1 cellular context compared by ENCODE assay signal in the genomic region with DNA sequence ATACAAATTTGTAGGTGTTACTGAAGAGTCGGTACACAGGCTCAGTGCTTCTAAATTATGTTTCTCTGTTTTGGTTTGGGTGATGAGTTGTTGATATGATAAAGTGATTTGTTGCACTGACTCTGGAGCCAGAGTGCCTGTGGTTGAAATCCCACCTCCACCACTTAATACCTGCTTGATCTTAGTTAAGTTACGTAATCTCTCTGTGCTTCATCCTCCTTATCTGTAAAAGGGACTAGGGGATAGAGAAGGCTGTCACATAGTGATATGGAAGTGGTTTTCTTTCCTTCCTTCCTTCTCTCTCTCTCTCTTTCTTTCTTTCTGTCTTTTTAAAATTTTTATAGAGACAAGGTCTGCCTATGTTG.
TF ChIP-seq lines count a peak whose summit lies in the region.

No MANE protein-coding gene starts in this region.

TF ChIP-seq in HEK293, 187 proteins besides CTCF, POLR2A, EP300 and RAD21 (continued from another document):
- TF ChIP-seq, protein P1, sequence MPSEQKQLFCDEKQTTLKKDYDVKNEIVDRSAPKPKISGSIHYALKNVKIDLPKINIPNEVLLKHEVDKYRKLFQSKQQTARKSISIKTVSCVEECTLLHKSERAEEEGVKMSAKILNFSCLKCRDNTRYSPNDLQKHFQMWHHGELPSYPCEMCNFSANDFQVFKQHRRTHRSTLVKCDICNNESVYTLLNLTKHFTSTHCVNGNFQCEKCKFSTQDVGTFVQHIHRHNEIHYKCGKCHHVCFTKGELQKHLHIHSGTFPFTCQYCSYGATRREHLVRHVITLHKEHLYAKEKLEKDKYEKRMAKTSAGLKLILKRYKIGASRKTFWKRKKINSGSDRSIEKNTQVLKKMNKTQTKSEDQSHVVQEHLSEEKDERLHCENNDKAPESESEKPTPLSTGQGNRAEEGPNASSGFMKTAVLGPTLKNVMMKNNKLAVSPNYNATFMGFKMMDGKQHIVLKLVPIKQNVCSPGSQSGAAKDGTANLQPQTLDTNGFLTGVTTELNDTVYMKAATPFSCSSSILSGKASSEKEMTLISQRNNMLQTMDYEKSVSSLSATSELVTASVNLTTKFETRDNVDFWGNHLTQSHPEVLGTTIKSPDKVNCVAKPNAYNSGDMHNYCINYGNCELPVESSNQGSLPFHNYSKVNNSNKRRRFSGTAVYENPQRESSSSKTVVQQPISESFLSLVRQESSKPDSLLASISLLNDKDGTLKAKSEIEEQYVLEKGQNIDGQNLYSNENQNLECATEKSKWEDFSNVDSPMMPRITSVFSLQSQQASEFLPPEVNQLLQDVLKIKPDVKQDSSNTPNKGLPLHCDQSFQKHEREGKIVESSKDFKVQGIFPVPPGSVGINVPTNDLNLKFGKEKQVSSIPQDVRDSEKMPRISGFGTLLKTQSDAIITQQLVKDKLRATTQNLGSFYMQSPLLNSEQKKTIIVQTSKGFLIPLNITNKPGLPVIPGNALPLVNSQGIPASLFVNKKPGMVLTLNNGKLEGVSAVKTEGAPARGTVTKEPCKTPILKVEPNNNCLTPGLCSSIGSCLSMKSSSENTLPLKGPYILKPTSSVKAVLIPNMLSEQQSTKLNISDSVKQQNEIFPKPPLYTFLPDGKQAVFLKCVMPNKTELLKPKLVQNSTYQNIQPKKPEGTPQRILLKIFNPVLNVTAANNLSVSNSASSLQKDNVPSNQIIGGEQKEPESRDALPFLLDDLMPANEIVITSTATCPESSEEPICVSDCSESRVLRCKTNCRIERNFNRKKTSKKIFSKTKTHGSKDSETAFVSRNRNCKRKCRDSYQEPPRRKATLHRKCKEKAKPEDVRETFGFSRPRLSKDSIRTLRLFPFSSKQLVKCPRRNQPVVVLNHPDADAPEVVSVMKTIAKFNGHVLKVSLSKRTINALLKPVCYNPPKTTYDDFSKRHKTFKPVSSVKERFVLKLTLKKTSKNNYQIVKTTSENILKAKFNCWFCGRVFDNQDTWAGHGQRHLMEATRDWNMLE (tag by site-specific recombination; conservative IDR thresholded peaks at IDR 0.05; ENCODE audit: low read depth) = no peak
- TF ChIP-seq KLF8 (tag by site-specific recombination; IDR thresholded peaks at IDR 0.05) (no peak), ZNF549 (tag by site-specific recombination; IDR thresholded peaks at IDR 0.05) (no peak), ZNF510 (tag by site-specific recombination; IDR thresholded peaks at IDR 0.05; ENCODE audit: insufficient replicate concordance) (no peak), ZNF324 (tag by site-specific recombination; IDR thresholded peaks at IDR 0.05) (no peak)
